Comparison of ENCODE assay signal across 9 cellular contexts in genomic region chr18:48827321-48828200, GRCh38.
DNase-seq lines count a peak whose midpoint lies in the region; ATAC-seq and TF ChIP-seq lines count a peak whose summit lies in the region.
"Had no signal": no experiment of that assay in that cellular context is flagged by ENCODE, and none has a peak within 500 bp of the region (broad histone marks: within the 10 kb centered on the region; RNA-seq: fewer than 3 reads in every experiment).

No MANE protein-coding gene starts in this region.

- H3K27me3 Mint-ChIP-seq in HFFc6 (ENCODE audit: insufficient read depth) (peaks cover 20% of the 10 kb centered on the region), progenitor cell of endocrine pancreas (no peaks in the 10 kb centered on the region)

- H3K4me1 Mint-ChIP-seq in HFFc6 (ENCODE audit: low read depth) (peaks cover 82% of the 10 kb centered on the region), progenitor cell of endocrine pancreas (ENCODE audit: low read depth) (peaks cover 55% of the 10 kb centered on the region)

- POLR2A ChIA-PET in RWPE1 (lab: Yijun Ruan, JAX; ENCODE audit: low non-redundant PET): no interaction called here

- peak; percentile 70 for DNase-seq in HFFc6
- DNase-seq in RWPE1 (ENCODE audit: low spot score): no peak
- DNase-seq in fibroblast of the conjunctiva (ENCODE audit: low read depth): peak; percentile 43
- DNase-seq in progenitor cell of endocrine pancreas (ENCODE audit: low spot score, unreplicated experiment): no peak
- DNase-seq in KG1 (lab: John Stamatoyannopoulos, UW): no peak
- no peak for DNase-seq in NCI-H82 (lab: John Stamatoyannopoulos, UW)
- no peak for DNase-seq in erythroblast (lab: John Stamatoyannopoulos, UW)

- TF ChIP-seq POLR2A in erythroblast (IDR thresholded peaks at IDR 0.05; ENCODE audit: low read length): no peak

- H3K9me3 Mint-ChIP-seq in HFFc6: peaks cover 13% of the 10 kb centered on the region; the same call in 1 of the 2 replicates
- peaks cover 15% of the 10 kb centered on the region for H3K9me3 Mint-ChIP-seq in progenitor cell of endocrine pancreas (ENCODE audit: low read depth)

- H3K4me3 Mint-ChIP-seq in HFFc6 (peak overlapping the region; percentile 74), progenitor cell of endocrine pancreas (ENCODE audit: low read depth) (peak overlapping the region; percentile 71)

- H3K27ac ChIP-seq in RWPE1: peak overlapping the region; percentile 23
- H3K27ac ChIP-seq: epithelial cell of prostate had no signal

- CTCF ChIA-PET in RWPE1 (lab: Yijun Ruan, JAX): no interaction called here

- TF ChIP-seq CTCF in HFFc6 (IDR thresholded peaks at IDR 0.05): no peak
- no peak for TF ChIP-seq CTCF in RWPE1 (conservative IDR thresholded peaks at IDR 0.05; ENCODE audit: low read depth)
- TF ChIP-seq CTCF in progenitor cell of endocrine pancreas (IDR thresholded peaks at IDR 0.05; ENCODE audit: unreplicated experiment): no peak

- H3K36me3 Mint-ChIP-seq in HFFc6 (ENCODE audit: low read depth) (peaks cover 46% of the 10 kb centered on the region), progenitor cell of endocrine pancreas (ENCODE audit: insufficient read depth) (peaks cover 17% of the 10 kb centered on the region)

- no peak for ATAC-seq in HG03439 (IDR thresholded peaks at IDR 0.05; ENCODE audit: unreplicated experiment)

- H3K27ac Mint-ChIP-seq in HFFc6 (peak overlapping the region; percentile 99), progenitor cell of endocrine pancreas (peak overlapping the region; percentile 92)

Comparison
In these comparisons a context has a peak if more than half of its experiments do, and no peak if none do; other contexts are left out.
1. DNase-seq: peak in HFFc6 (single experiment) and fibroblast of the conjunctiva (single experiment); none in RWPE1 (single experiment), progenitor cell of endocrine pancreas (single experiment), KG1 (single experiment), NCI-H82 (single experiment) and erythroblast (0 of 2).